In the genomic region with DNA sequence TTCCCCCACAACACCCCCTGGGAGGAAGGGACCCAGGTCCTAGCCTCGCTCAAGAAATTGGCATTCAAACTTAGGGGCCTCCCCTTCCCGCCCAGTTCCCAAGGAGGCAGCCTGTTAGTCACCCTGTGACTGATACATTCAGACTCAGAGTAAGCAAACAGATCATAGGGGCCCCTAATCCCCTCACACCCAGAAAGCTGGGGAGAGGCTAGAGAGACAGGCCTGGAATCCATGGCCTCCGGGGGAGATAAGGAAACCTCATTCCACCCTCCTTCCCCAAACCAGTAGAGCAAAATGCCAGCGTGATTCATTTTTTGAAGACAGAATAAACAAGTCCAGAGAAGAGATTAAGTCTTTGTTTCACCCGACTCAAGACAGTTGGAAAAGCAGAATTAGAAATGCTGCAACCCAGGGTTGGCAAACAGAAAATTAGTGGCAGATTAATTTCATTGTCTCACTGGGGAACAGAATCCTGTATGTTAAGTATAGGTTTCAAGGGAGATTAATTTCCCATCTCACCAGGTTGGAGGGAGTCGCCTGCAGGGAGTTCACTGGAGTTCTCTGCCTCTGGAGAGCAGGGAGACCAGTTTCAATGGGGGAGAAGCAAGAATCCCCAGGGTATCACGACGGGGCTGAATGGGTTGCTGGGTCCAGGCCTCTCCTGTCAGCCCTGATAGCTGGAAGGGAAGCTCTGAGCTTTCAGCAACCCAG, we compare ENCODE assay signal across 9 cellular contexts.
DNase-seq lines count a peak whose midpoint lies in the region; ATAC-seq and TF ChIP-seq lines count a peak whose summit lies in the region.
"Had no signal": no experiment of that assay in that cellular context is flagged by ENCODE, and none has a peak within 500 bp of the region (broad histone marks: within the 10 kb centered on the region; RNA-seq: fewer than 3 reads in every experiment).

No MANE protein-coding gene starts in this region.

- H3K18ac ChIP-seq in trophoblast cell (ENCODE audit: low read length) = no peak overlapping the region

- no CpG with 5 or more reads among the region's 8 CpGs for WGBS in trophoblast cell (ENCODE audit: extremely low coverage, insufficient coverage, insufficient read length)

- TF ChIP-seq CTCF in cardiac fibroblast (IDR thresholded peaks at IDR 0.05; ENCODE audit: low read depth, low read length) = no peak

- no peak overlapping the region for H3K4ac ChIP-seq in trophoblast cell (ENCODE audit: low read depth, low read length)

- ATAC-seq in HG03039 (IDR thresholded peaks at IDR 0.05; ENCODE audit: unreplicated experiment) = no peak

- H2BK12ac ChIP-seq in trophoblast cell (ENCODE audit: low read length) = no peak overlapping the region

- H3K9me3 ChIP-seq in trophoblast cell (ENCODE audit: insufficient read depth, low read depth, low read length) = no peaks in the 10 kb centered on the region
- H3K9me3 ChIP-seq: BLaER1 had no signal

- peaks cover 25 to 31% of the 10 kb centered on the region in 2 experiments for H3K4me1 ChIP-seq in trophoblast cell (ENCODE audit: control insufficient read depth in 1 of 2, insufficient read depth in 2 of 2, low read length in 2 of 2)

- no peaks in the 10 kb centered on the region for H3K79me1 ChIP-seq in trophoblast cell (ENCODE audit: low read length)

- H2AK5ac ChIP-seq in trophoblast cell (ENCODE audit: low read length) = no peak overlapping the region

- H3K36me3 ChIP-seq in trophoblast cell (ENCODE audit: control insufficient read depth in 1 of 2, insufficient read depth in 2 of 2, low read length in 2 of 2) = no peaks in the 10 kb centered on the region
- H3K36me3 ChIP-seq: BLaER1 had no signal

- no peak overlapping the region for H2BK5ac ChIP-seq in trophoblast cell (ENCODE audit: low read depth, low read length, poor library complexity)

- H4K91ac ChIP-seq in trophoblast cell (ENCODE audit: low read depth, low read length) = no peak overlapping the region

- no peak overlapping the region for H3K4me3 ChIP-seq in cardiac fibroblast (replicated peaks in 1 of 2; ENCODE audit: low read depth in 2 of 2, low read length in 2 of 2)
- H3K4me3 ChIP-seq in trophoblast cell (ENCODE audit: low read depth, low read length) = no peak overlapping the region
- H3K4me3 ChIP-seq: BLaER1 had no signal

- H4K8ac ChIP-seq in trophoblast cell (ENCODE audit: low read depth, low read length) = no peak overlapping the region

- H4K12ac ChIP-seq in trophoblast cell (ENCODE audit: low read depth, low read length) = no peak overlapping the region

- no peak overlapping the region for H3K23ac ChIP-seq in trophoblast cell (ENCODE audit: low read length)

- no peaks in the 10 kb centered on the region for H3K27me3 ChIP-seq in trophoblast cell (ENCODE audit: insufficient read depth, low read length)

- H2BK120ac ChIP-seq in trophoblast cell (ENCODE audit: insufficient read depth, low read length, poor library complexity) = peak overlapping the region; percentile 35

- H3K4me2 ChIP-seq in trophoblast cell (ENCODE audit: low read length) = peak overlapping the region; percentile 23

- peaks cover 3% of the 10 kb centered on the region for H3K79me2 ChIP-seq in trophoblast cell (ENCODE audit: control insufficient read depth, insufficient read depth, low read length, poor library complexity)

- peak overlapping the region; percentile 6 for H3K27ac ChIP-seq in trophoblast cell (ENCODE audit: low read depth, low read length)
- H3K27ac ChIP-seq: BLaER1 had no signal

- DNase-seq in NCI-H2227 (lab: John Stamatoyannopoulos, UW; ENCODE audit: unreplicated experiment) = peak; percentile 6
- no peak for DNase-seq in NCI-H2227 treated with DMSO at 0.1 percent for 48 hours (lab: John Stamatoyannopoulos, UW)
- DNase-seq in NCI-H1417 treated with DMSO at 0.1 percent for 48 hours (lab: John Stamatoyannopoulos, UW) = peak; percentile 44
- peak; percentile 88 to 89 for DNase-seq in cardiac fibroblast (ENCODE audit: low read depth in 2 of 2)
- DNase-seq in trophoblast cell = peak; percentile 95 to 96
- DNase-seq in DMS114 treated with DMSO at 0.1 percent for 48 hours (lab: John Stamatoyannopoulos, UW; ENCODE audit: unreplicated experiment) = no peak
- no peak for DNase-seq in medulla oblongata (ENCODE audit: extremely low spot score)

- H3K9ac ChIP-seq in trophoblast cell (ENCODE audit: low read length) = no peak overlapping the region
- H3K9ac ChIP-seq: BLaER1 had no signal

- no peak overlapping the region for H3K14ac ChIP-seq in trophoblast cell (ENCODE audit: low read length)

- H2AFZ ChIP-seq in trophoblast cell (ENCODE audit: insufficient read depth, low read length, poor library complexity) = peak overlapping the region; percentile 4

Comparison
In these comparisons a context has a peak if more than half of its experiments do, and no peak if none do; other contexts are left out.
1. DNase-seq: peak in NCI-H2227 (single experiment), NCI-H1417 treated with DMSO at 0.1 percent for 48 hours (single experiment), cardiac fibroblast (2 of 2) and trophoblast cell (2 of 2); none in NCI-H2227 treated with DMSO at 0.1 percent for 48 hours (single experiment), DMS114 treated with DMSO at 0.1 percent for 48 hours (single experiment) and medulla oblongata (single experiment).